8 cellular contexts compared by ENCODE assay signal in genomic region chr20:32189691-32190607, GRCh38. TPM values are rescaled to one million over a fixed set of nuclear protein-coding genes. Genes with fewer than 3 reads are reported as not detected.
DNase-seq lines count a peak whose midpoint lies in the region; ATAC-seq, FAIRE-seq and TF ChIP-seq lines count a peak whose summit lies in the region.

No MANE protein-coding gene starts in this region.

- peaks cover 10% of the 10 kb centered on the region for H3K79me2 ChIP-seq in smooth muscle cell (ENCODE audit: low read depth)

- H3K4me3 ChIP-seq in smooth muscle cell = peak overlapping the region; percentile 83

- H3K27me3 ChIP-seq in smooth muscle cell (ENCODE audit: low read depth) = no peaks in the 10 kb centered on the region

- peak overlapping the region; percentile 90 for H3K27ac ChIP-seq in caudate nucleus (ENCODE audit: low read depth, low read length)
- H3K27ac ChIP-seq in smooth muscle cell (ENCODE audit: low read depth) = peak overlapping the region; percentile 74

- peak overlapping the region; percentile 98 for H3K4me2 ChIP-seq in smooth muscle cell

- H2AFZ ChIP-seq in smooth muscle cell (ENCODE audit: low read depth) = peak overlapping the region; percentile 89

- peaks cover 42% of the 10 kb centered on the region for H3F3A ChIP-seq in smooth muscle cell (ENCODE audit: low read depth)

- H4K20me1 ChIP-seq in smooth muscle cell (ENCODE audit: low read depth) = peaks cover under 1% of the 10 kb centered on the region

- ATAC-seq in HG02938 (IDR thresholded peaks at IDR 0.05; ENCODE audit: unreplicated experiment) (no peak), HG02610 (IDR thresholded peaks at IDR 0.05; ENCODE audit: unreplicated experiment) (no peak)

- no peaks in the 10 kb centered on the region for H3K9me3 ChIP-seq in smooth muscle cell (replicated peaks; ENCODE audit: low read depth)

- H3K36me3 ChIP-seq in smooth muscle cell (ENCODE audit: low read depth) = no peaks in the 10 kb centered on the region

- no peak for TF ChIP-seq POLR2A in H54 (IDR thresholded peaks at IDR 0.05; ENCODE audit: low read depth, low read length)

- TF ChIP-seq CTCF in GM20000 (IDR thresholded peaks at IDR 0.05; ENCODE audit: extremely low read depth, missing control alignments) (no peak), smooth muscle cell (IDR thresholded peaks at IDR 0.05; ENCODE audit: borderline replicate concordance, insufficient read depth, poor library complexity, severe bottlenecking) (no peak)

- WGBS in smooth muscle cell (ENCODE audit: low lambda C conversion rate) = 8% methylated on average over 84 of the region's 88 CpGs

- peaks cover 13% of the 10 kb centered on the region for H3K4me1 ChIP-seq in smooth muscle cell (ENCODE audit: low read depth)

- H3K9ac ChIP-seq in smooth muscle cell (ENCODE audit: low read depth) = peak overlapping the region; percentile 79

- FAIRE-seq in H54 (lab: Jason Lieb, UNC) = no peak

- DNase-seq in GM20000 (ENCODE audit: low spot score) (peak; percentile 64), T-helper 2 cell (peak in 4 of 5 experiments; percentile 17 to 62 (median 37)), caudate nucleus (lab: John Stamatoyannopoulos, UW) (peak in 40 of 61 donors; percentile 10 to 67 (median 38)), iris pigment epithelial cell (ENCODE audit: low read depth) (peak; percentile 36), smooth muscle cell (lab: John Stamatoyannopoulos, UW; ENCODE audit: unreplicated experiment) (peak; percentile 34), H54 (ENCODE audit: insufficient read length, low spot score) (no peak)

RNA-seq across cellular contexts. Expression of gene PLAGL2, which starts 17.6 kb away (rescaled TPM):
- total RNA-seq in smooth muscle cell = 13.7 and 18.7 TPM in 2 replicates
- 10.4 and 14.6 TPM in 2 replicates for polyA plus RNA-seq in smooth muscle cell

RNA-seq across cellular contexts. Expression of gene POFUT1, which starts 17.7 kb away (rescaled TPM):
- total RNA-seq in smooth muscle cell = 45.0 and 51.2 TPM in 2 replicates
- 35.6 and 44.3 TPM in 2 replicates for polyA plus RNA-seq in smooth muscle cell
